In the genomic region with DNA sequence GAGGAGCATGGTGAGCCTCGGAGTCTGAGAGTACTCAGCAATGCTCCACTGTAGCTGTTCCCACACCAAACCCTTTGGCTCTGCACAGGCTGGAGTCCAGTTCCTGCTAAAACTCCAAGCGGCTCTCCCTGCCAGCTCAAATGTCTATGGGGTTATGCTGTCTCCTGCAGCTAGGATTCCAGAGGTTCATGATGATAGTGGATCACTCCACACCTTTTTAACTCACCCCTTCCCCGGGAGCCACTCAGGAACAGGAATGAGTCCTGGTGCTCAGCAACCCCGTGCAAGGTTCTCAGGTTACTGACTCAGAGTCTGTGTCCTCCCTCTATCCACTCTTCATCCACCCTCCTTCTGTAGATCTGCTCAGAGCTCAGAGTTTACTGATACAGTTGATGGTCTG, we compare ENCODE assay signal across 22 cellular contexts.
DNase-seq lines count a peak whose midpoint lies in the region; ATAC-seq, FAIRE-seq and TF ChIP-seq lines count a peak whose summit lies in the region.
"Had no signal": no experiment of that assay in that cellular context is flagged by ENCODE, and none has a peak within 500 bp of the region (broad histone marks: within the 10 kb centered on the region; RNA-seq: fewer than 3 reads in every experiment).

No MANE protein-coding gene starts in this region.

- ATAC-seq in RWPE2 (ENCODE audit: low read depth) = 0 out of 3 replicates have a peak, but pooled peaks have one; percentile 17

- no peak overlapping the region for H3K4me3 ChIP-seq in cardiac muscle cell
- no peak overlapping the region for H3K4me3 ChIP-seq in left ventricle myocardium inferior
- H3K4me3 ChIP-seq in RWPE2 (ENCODE audit: severe bottlenecking) = no peak overlapping the region
- H3K4me3 ChIP-seq in small intestine (ENCODE audit: low read depth in 1 of 2, low read length in 2 of 2) = no peak overlapping the region
- H3K4me3 ChIP-seq: GM23248, Peyer's patch, SJCRH30 had no signal

- no peaks in the 10 kb centered on the region for H3K9me3 ChIP-seq in cardiac muscle cell (ENCODE audit: low read depth)
- H3K9me3 ChIP-seq in left ventricle myocardium inferior (replicated peaks) = no peaks in the 10 kb centered on the region
- no peaks in the 10 kb centered on the region for H3K9me3 ChIP-seq in RWPE2 (ENCODE audit: severe bottlenecking)
- H3K9me3 ChIP-seq in small intestine (ENCODE audit: control insufficient read depth, low read depth) = no peaks in the 10 kb centered on the region
- H3K9me3 ChIP-seq: BE2C, Peyer's patch, SJCRH30 had no signal

- intact Hi-C loops in left ventricle myocardium inferior (cut with micrococcal nuclease) = no loop called here

- H3K27ac ChIP-seq in cardiac muscle cell (peak overlapping the region; percentile 21), left ventricle myocardium inferior (replicated peaks) (no peak overlapping the region), RWPE2 (ENCODE audit: poor library complexity, severe bottlenecking) (no peak overlapping the region), small intestine (ENCODE audit: low read depth in 1 of 2, low read length in 1 of 2) (no peak overlapping the region)
- H3K27ac ChIP-seq: GM23248, Peyer's patch, SJCRH30 had no signal

- no peak for FAIRE-seq in small intestine (lab: Jason Lieb, UNC)
- FAIRE-seq: GM12892 had no signal

- TF ChIP-seq CTCF in cardiac muscle cell (IDR thresholded peaks at IDR 0.05; ENCODE audit: low read depth, low read length) = no peak
- no peak for TF ChIP-seq CTCF in left ventricle myocardium inferior (IDR thresholded peaks at IDR 0.05; ENCODE audit: borderline replicate concordance)
- no peak for TF ChIP-seq CTCF in RWPE2 (IDR thresholded peaks at IDR 0.05; ENCODE audit: poor library complexity, severe bottlenecking)

- H3K36me3 ChIP-seq in cardiac muscle cell (no peaks in the 10 kb centered on the region), left ventricle myocardium inferior (no peaks in the 10 kb centered on the region), RWPE2 (ENCODE audit: low read depth) (no peaks in the 10 kb centered on the region), small intestine (ENCODE audit: control insufficient read depth in 2 of 2, insufficient read depth in 2 of 2, low read length in 2 of 2) (no peaks in the 10 kb centered on the region)
- H3K36me3 ChIP-seq: BE2C, Peyer's patch, SJCRH30 had no signal

- DNase-seq in cardiac muscle cell (ENCODE audit: low read depth in 1 of 2, low spot score in 1 of 2) (peak in 1 of 2 donors; percentile 54), left ventricle myocardium inferior (no peak), RWPE2 (ENCODE audit: low spot score) (no peak), myocyte (ENCODE audit: low read depth) (peak; percentile 3), GM03348 (ENCODE audit: low spot score) (no peak), small intestine (no peak)
- no peak for DNase-seq in stimulated activated CD4-positive, alpha-beta T cell treated with anti-CD3 and anti-CD28 coated beads, Interleukin-2, amount 100 ng/mL, for 24 hours
- DNase-seq: BE2C; DMS79 treated with DMSO at 0.1 percent for 48 hours; GM23248; HCEC 1CT; KBM-7; MM.1S; NCI-H1048; NCI-H1417 treated with DMSO at 0.1 percent for 48 hours; NCI-H2029; NCI-H2171; NCI-H526 treated with DMSO at 0.1 percent for 48 hours; NK-92 treated with Interleukin-12 subunit alpha and Interleukin-12 subunit beta, amount 100 ng/mL, for 24 hours; Peyer's patch; SJCRH30 had no signal

- H3K4me1 ChIP-seq in cardiac muscle cell (ENCODE audit: low read depth) (no peaks in the 10 kb centered on the region), left ventricle myocardium inferior (no peaks in the 10 kb centered on the region), RWPE2 (ENCODE audit: insufficient read depth, poor library complexity, severe bottlenecking) (no peaks in the 10 kb centered on the region), small intestine (ENCODE audit: control insufficient read depth in 2 of 2, insufficient read depth in 1 of 2, low read depth in 1 of 2, low read length in 1 of 2) (no peaks in the 10 kb centered on the region)
- H3K4me1 ChIP-seq: BE2C, Peyer's patch, SJCRH30 had no signal

- WGBS in small intestine, 3 donors = 66 to 83% (median 70%) methylated on average over 4 of the region's 4 CpGs

- H3K27me3 ChIP-seq in cardiac muscle cell = no peaks in the 10 kb centered on the region
- no peaks in the 10 kb centered on the region for H3K27me3 ChIP-seq in left ventricle myocardium inferior (ENCODE audit: low read depth)
- H3K27me3 ChIP-seq in RWPE2 (ENCODE audit: insufficient read depth, poor library complexity, severe bottlenecking) = no peaks in the 10 kb centered on the region
- H3K27me3 ChIP-seq in small intestine (ENCODE audit: control insufficient read depth in 2 of 2, insufficient read depth in 2 of 2, low read length in 2 of 2) = no peaks in the 10 kb centered on the region
- H3K27me3 ChIP-seq: BE2C, Peyer's patch, SJCRH30 had no signal
